ENCODE assay signal across 8 cellular contexts in genomic region chr7:138161600-138162081, GRCh38.
DNase-seq lines count a peak whose midpoint lies in the region; ATAC-seq and TF ChIP-seq lines count a peak whose summit lies in the region.

No MANE protein-coding gene starts in this region.

- no peak overlapping the region for H3K4me3 Mint-ChIP-seq in activated naive CD4-positive, alpha-beta T cell treated with anti-CD3 and anti-CD28 coated beads for 36 hours

- ATAC-seq in GM18498 (IDR thresholded peaks at IDR 0.05; ENCODE audit: unreplicated experiment): peak; percentile 100
- peak; percentile 100 for ATAC-seq in HG02798 (IDR thresholded peaks at IDR 0.05; ENCODE audit: poor library complexity, unreplicated experiment)

- H3K27me3 Mint-ChIP-seq in activated naive CD4-positive, alpha-beta T cell treated with anti-CD3 and anti-CD28 coated beads for 36 hours (ENCODE audit: low read depth): no peaks in the 10 kb centered on the region

- intact Hi-C loops in activated naive CD4-positive, alpha-beta T cell treated with anti-CD3 and anti-CD28 coated beads for 36 hours (cut with micrococcal nuclease): loop anchor here (1.0 to 10.0 kb wide), 6 partner anchors 258 to 705 kb away; partner anchors contain the start of gene TRIM24

- H3K9me3 Mint-ChIP-seq in activated naive CD4-positive, alpha-beta T cell treated with anti-CD3 and anti-CD28 coated beads for 36 hours: peaks cover 12% of the 10 kb centered on the region

- no peaks in the 10 kb centered on the region for H3K36me3 ChIP-seq in SK-N-MC (ENCODE audit: insufficient read depth, low read length)

- no peaks in the 10 kb centered on the region for H3K4me1 Mint-ChIP-seq in activated naive CD4-positive, alpha-beta T cell treated with anti-CD3 and anti-CD28 coated beads for 36 hours (ENCODE audit: low read depth)

- no peak overlapping the region for H3K4me3 ChIP-seq in SK-N-MC
- no peak overlapping the region for H3K4me3 ChIP-seq in coronary artery

- CTCF ChIA-PET in activated naive CD4-positive, alpha-beta T cell treated with anti-CD3 and anti-CD28 coated beads for 36 hours (lab: Charles Lee): interaction anchor here (0.6 to 3.1 kb wide), 10 partner anchors 10 to 577 kb away, joined by 3 to 33 read pairs (median 4); partner anchors contain the start of gene CREB3L2

- DNase-seq in NCI-H1092 treated with DMSO at 0.1 percent for 48 hours (lab: John Stamatoyannopoulos, UW) (peak; percentile 98), SK-N-MC (ENCODE audit: low read depth, low spot score) (peak; percentile 42), glomerular visceral epithelial cell (ENCODE audit: extremely low spot score) (peak; percentile 91), pulmonary artery endothelial cell (ENCODE audit: low read depth, low spot score) (peak; percentile 60), coronary artery (ENCODE audit: low spot score) (no peak)
- peak; percentile 88 for DNase-seq in activated naive CD4-positive, alpha-beta T cell treated with anti-CD3 and anti-CD28 coated beads for 36 hours

- no peak for TF ChIP-seq CTCF in coronary artery (IDR thresholded peaks at IDR 0.05)

- H3K27ac Mint-ChIP-seq in activated naive CD4-positive, alpha-beta T cell treated with anti-CD3 and anti-CD28 coated beads for 36 hours: no peak overlapping the region

- H3K36me3 Mint-ChIP-seq in activated naive CD4-positive, alpha-beta T cell treated with anti-CD3 and anti-CD28 coated beads for 36 hours (ENCODE audit: low read depth): peaks cover 2% of the 10 kb centered on the region

- H3K9me3 ChIP-seq in SK-N-MC (ENCODE audit: low read depth, low read length): no peaks in the 10 kb centered on the region; the same call in 1 of the 2 replicates

- no peak overlapping the region for H3K27ac ChIP-seq in SK-N-MC
- H3K27ac ChIP-seq in coronary artery: no peak overlapping the region

- H3K9ac ChIP-seq in SK-N-MC (ENCODE audit: insufficient read length): no peak overlapping the region
